In genomic region chr16:12661656-12662172, GRCh38 we compare ENCODE assay signal across 9 cellular contexts.
DNase-seq lines count a peak whose midpoint lies in the region; ATAC-seq and TF ChIP-seq lines count a peak whose summit lies in the region.
"Had no signal": no experiment of that assay in that cellular context is flagged by ENCODE, and none has a peak within 500 bp of the region (broad histone marks: within the 10 kb centered on the region; RNA-seq: fewer than 3 reads in every experiment).

No MANE protein-coding gene starts in this region.

- no peak for TF ChIP-seq CTCF in RWPE1 (conservative IDR thresholded peaks at IDR 0.05; ENCODE audit: low read depth)
- TF ChIP-seq CTCF in epithelial cell of esophagus (IDR thresholded peaks at IDR 0.05; ENCODE audit: insufficient read depth, low read depth, low read length, missing control alignments), result no peak

- DNase-seq in activated naive CD4-positive, alpha-beta T cell treated with Interleukin-2 at 50 U/mL for 16 hours, result peak; percentile 3
- DNase-seq in activated naive CD4-positive, alpha-beta T cell (lab: John Stamatoyannopoulos, UW), result no peak
- DNase-seq in RWPE1 (ENCODE audit: low spot score) (peak; percentile 20), epithelial cell of esophagus (ENCODE audit: low read depth) (peak; percentile 4), NCI-H69 (lab: John Stamatoyannopoulos, UW) (no peak), NCI-H2029 treated with DMSO at 0.1 percent for 48 hours (lab: John Stamatoyannopoulos, UW) (no peak)
- DNase-seq in stimulated activated CD8-positive, alpha-beta memory T cell treated with anti-CD3 and anti-CD28 coated beads, Interleukin-4, amount 100 ng/mL, for 48 hours, result peak; percentile 43

- ATAC-seq in HG03442 (IDR thresholded peaks at IDR 0.05; ENCODE audit: unreplicated experiment), result no peak

- no peak overlapping the region for H3K4me3 ChIP-seq in epithelial cell of esophagus (ENCODE audit: low read length)
- H3K4me3 ChIP-seq: BLaER1 treated with 17β-estradiol and CSF1 and Interleukin-3, amounts not matched to agents 10 nM and 100 nM had no signal

- POLR2A ChIA-PET in RWPE1 (lab: Yijun Ruan, JAX; ENCODE audit: low non-redundant PET), result no interaction called here

- CTCF ChIA-PET in RWPE1 (lab: Yijun Ruan, JAX), result interaction anchor here (0.5 to 0.9 kb wide), 2 partner anchors 27 to 566 kb away, joined by 3 read pairs; no protein-coding TSS in a partner anchor

- H3K27ac ChIP-seq in RWPE1, result no peak overlapping the region
- H3K27ac ChIP-seq: BLaER1 treated with 17β-estradiol and CSF1 and Interleukin-3, amounts not matched to agents 10 nM and 100 nM had no signal

Comparison
In these comparisons a context has a peak if more than half of its experiments do, and no peak if none do; other contexts are left out.
1. DNase-seq: peak in activated naive CD4-positive, alpha-beta T cell treated with Interleukin-2 at 50 U/mL for 16 hours (single experiment), RWPE1 (single experiment), epithelial cell of esophagus (single experiment) and stimulated activated CD8-positive, alpha-beta memory T cell treated with anti-CD3 and anti-CD28 coated beads, Interleukin-4, amount 100 ng/mL, for 48 hours (single experiment); none in activated naive CD4-positive, alpha-beta T cell (0 of 4), NCI-H69 (single experiment) and NCI-H2029 treated with DMSO at 0.1 percent for 48 hours (single experiment).